8 cellular contexts compared by ENCODE assay signal in genomic region chr7:30983042-30983913, GRCh38. TPM values are rescaled to one million over a fixed set of nuclear protein-coding genes. Genes with fewer than 3 reads are reported as not detected.
A peak's percentile ranks its signal among the peaks of the same experiment; 100 is the strongest.
DNase-seq lines count a peak whose midpoint lies in the region; ATAC-seq lines count a peak whose summit lies in the region.

No MANE protein-coding gene starts in this region.

- ATAC-seq in HG02759 (IDR thresholded peaks at IDR 0.05; ENCODE audit: unreplicated experiment): peak; percentile 90
- peak; percentile 87 for ATAC-seq in T-helper 17 cell

- DNase-seq in NCI-H524 (lab: John Stamatoyannopoulos, UW) (peak; percentile 67 to 82), NCI-H524 treated with DMSO at 0.1 percent for 48 hours (lab: John Stamatoyannopoulos, UW) (no peak), NCI-H1105 (lab: John Stamatoyannopoulos, UW) (peak; percentile 50), T-helper 17 cell (peak; percentile 55 to 69 (median 59)), anterior cingulate cortex (lab: John Stamatoyannopoulos, UW) (peak; percentile 25 to 94 (median 72)), hepatic stellate cell (ENCODE audit: low spot score) (peak; percentile 87), skeletal muscle cell (ENCODE audit: low read depth) (peak; percentile 19)

- no peak overlapping the region for H3K27ac Mint-ChIP-seq in T-helper 17 cell

- peaks cover 8% of the 10 kb centered on the region for H3K36me3 Mint-ChIP-seq in T-helper 17 cell (ENCODE audit: low read depth)

- H3K4me3 ChIP-seq in skeletal muscle cell (ENCODE audit: low read depth, low read length): peak overlapping the region; percentile 6

- peaks cover 65% of the 10 kb centered on the region for H3K27me3 Mint-ChIP-seq in T-helper 17 cell

- H3K4me3 Mint-ChIP-seq in T-helper 17 cell: peak overlapping the region; percentile 78

- peaks cover 29% of the 10 kb centered on the region for H3K4me1 Mint-ChIP-seq in T-helper 17 cell

- no peaks in the 10 kb centered on the region for H3K9me3 ChIP-seq in T-helper 17 cell (ENCODE audit: control insufficient read depth, low read length, poor library complexity, severe bottlenecking)

RNA-seq across cellular contexts. Expression of gene GHRHR, which starts 19.5 kb away (rescaled TPM):
- not detected for total RNA-seq in T-helper 17 cell
